ENCODE assay signal across 18 cellular contexts in genomic region chr15:36330598-36330997, GRCh38.
"Had no signal": no experiment of that assay in that cellular context is flagged by ENCODE, and none has a peak within 500 bp of the region (broad histone marks: within the 10 kb centered on the region; RNA-seq: fewer than 3 reads in every experiment).

No MANE protein-coding gene starts in this region.

- ATAC-seq: activated CD8-positive, alpha-beta T cell treated with anti-CD3 and anti-CD28 coated beads, Interleukin-2, amount 10 ng/mL, durations not matched to agents 7 days and 5 days; esophagus mucosa; right cardiac atrium; upper lobe of right lung had no signal

- DNase-seq: activated CD4-positive, alpha-beta T cell treated with anti-CD3 and anti-CD28 coated beads for 4 hours; activated CD8-positive, alpha-beta memory T cell treated with anti-CD3 and anti-CD28 coated beads, Interleukin-2, amount 50 U/mL, for 4 hours; activated CD8-positive, alpha-beta T cell treated with anti-CD3 and anti-CD28 coated beads, Interleukin-2, amount 10 ng/mL, durations not matched to agents 7 days and 5 days; activated effector memory CD4-positive, alpha-beta T cell treated with anti-CD3 and anti-CD28 coated beads, Interleukin-2, amount 50 U/mL, for 16 hours; activated T-cell treated with anti-CD3 and anti-CD28 coated beads, Interleukin-2, amount 50 U/mL, for 48 hours; adrenal gland; glutamatergic neuron; hypothalamus; kidney glomerular epithelial cell; mesenchymal stem cell; nucleus accumbens; right cardiac atrium; upper lobe of right lung had no signal

- H3K36me3 ChIP-seq: adrenal gland, cardiac muscle cell, prostate gland, suprapubic skin, upper lobe of right lung had no signal

- H3K27ac ChIP-seq: adrenal gland, cardiac muscle cell, prostate gland, suprapubic skin, upper lobe of right lung had no signal

- FAIRE-seq: colon had no signal

- H3K27me3 ChIP-seq: adrenal gland, cardiac muscle cell, suprapubic skin, upper lobe of right lung had no signal

- H3K4me3 ChIP-seq: cardiac muscle cell, prostate gland, suprapubic skin, upper lobe of right lung had no signal

- H3K4me1 ChIP-seq: prostate gland, suprapubic skin, upper lobe of right lung had no signal

- H3K9me3 ChIP-seq: adrenal gland, prostate gland, suprapubic skin, upper lobe of right lung had no signal
